Comparison of ENCODE assay signal across 16 cellular contexts in genomic region chr5:80607832-80608231, GRCh38. TPM values are rescaled to one million over a fixed set of nuclear protein-coding genes. Genes with fewer than 3 reads are reported as not detected.
DNase-seq lines count a peak whose midpoint lies in the region; ATAC-seq and TF ChIP-seq lines count a peak whose summit lies in the region.
"Had no signal": no experiment of that assay in that cellular context is flagged by ENCODE, and none has a peak within 500 bp of the region (broad histone marks: within the 10 kb centered on the region; RNA-seq: fewer than 3 reads in every experiment).

No MANE protein-coding gene starts in this region.

- H3K27me3 Mint-ChIP-seq in stimulated activated naive B cell treated with anti-CD40 and anti-IgM and Interleukin-4, amounts not matched to agents 10 μg/mL and 1 μg/mL and 100 μg/mL, for 72 hours, result no peaks in the 10 kb centered on the region

- no peak overlapping the region for H3K4me3 Mint-ChIP-seq in stimulated activated naive B cell treated with anti-CD40 and anti-IgM and Interleukin-4, amounts not matched to agents 10 μg/mL and 1 μg/mL and 100 μg/mL, for 72 hours
- H3K4me3 Mint-ChIP-seq: CD8-positive, alpha-beta T cell had no signal

- no peak for TF ChIP-seq CTCF in hepatocyte (IDR thresholded peaks at IDR 0.05; ENCODE audit: poor library complexity)

- no peak for DNase-seq in stimulated activated naive B cell treated with anti-CD40 and anti-IgM and Interleukin-4, amounts not matched to agents 10 μg/mL and 1 μg/mL and 100 μg/mL, for 72 hours
- DNase-seq in SK-N-DZ (ENCODE audit: low spot score) (no peak), hepatocyte (ENCODE audit: low spot score) (no peak), NCI-H1092 treated with DMSO at 0.1 percent for 48 hours (lab: John Stamatoyannopoulos, UW) (no peak)
- DNase-seq: activated CD8-positive, alpha-beta memory T cell treated with anti-CD3 and anti-CD28 coated beads, Interleukin-2, amount 50 U/mL, for 4 hours; CD8-positive, alpha-beta T cell; colonic mucosa; esophagus squamous epithelium; GM23248; hypothalamus; mammary epithelial cell; tibial artery had no signal

- H3K36me3 ChIP-seq in hepatocyte (replicated peaks; ENCODE audit: insufficient read depth, low read depth), result no peaks in the 10 kb centered on the region
- H3K36me3 ChIP-seq: colonic mucosa, esophagus squamous epithelium, tibial artery had no signal

- H3K4me1 ChIP-seq in hepatocyte (ENCODE audit: insufficient read depth), result no peaks in the 10 kb centered on the region
- H3K4me1 ChIP-seq: colonic mucosa, esophagus squamous epithelium, tibial artery had no signal

- no peak overlapping the region for H3K27ac ChIP-seq in hepatocyte
- H3K27ac ChIP-seq: colonic mucosa, esophagus squamous epithelium, GM23248, tibial artery had no signal

- H3K27ac Mint-ChIP-seq in stimulated activated naive B cell treated with anti-CD40 and anti-IgM and Interleukin-4, amounts not matched to agents 10 μg/mL and 1 μg/mL and 100 μg/mL, for 72 hours, result no peak overlapping the region
- H3K27ac Mint-ChIP-seq: CD8-positive, alpha-beta T cell had no signal

- no peaks in the 10 kb centered on the region for H3K9me2 ChIP-seq in hepatocyte (replicated peaks; ENCODE audit: insufficient read depth)

- H3K79me2 ChIP-seq in hepatocyte, result no peaks in the 10 kb centered on the region

- H2AFZ ChIP-seq in hepatocyte, result no peak overlapping the region
- H2AFZ ChIP-seq: GM23248 had no signal

- peak; percentile 83 for ATAC-seq in GM18907 (IDR thresholded peaks at IDR 0.05; ENCODE audit: unreplicated experiment)
- ATAC-seq in GM21515 (IDR thresholded peaks at IDR 0.05; ENCODE audit: unreplicated experiment), result peak; percentile 78
- ATAC-seq in HG03097 (IDR thresholded peaks at IDR 0.05; ENCODE audit: low FRiP score, unreplicated experiment), result peak; percentile 81
- ATAC-seq in stimulated activated naive B cell treated with anti-CD40 and anti-IgM and Interleukin-4, amounts not matched to agents 10 μg/mL and 1 μg/mL and 100 μg/mL, for 72 hours (replicated peaks), result peak; percentile 56 to 68
- ATAC-seq: CD8-positive, alpha-beta T cell had no signal

- no peaks in the 10 kb centered on the region for H3K27me3 ChIP-seq in hepatocyte
- H3K27me3 ChIP-seq: colonic mucosa, esophagus squamous epithelium, tibial artery had no signal

- H3K4me1 Mint-ChIP-seq in stimulated activated naive B cell treated with anti-CD40 and anti-IgM and Interleukin-4, amounts not matched to agents 10 μg/mL and 1 μg/mL and 100 μg/mL, for 72 hours, result peaks cover 0 to 2% of the 10 kb centered on the region in 2 donors

- H4K20me1 ChIP-seq in hepatocyte (ENCODE audit: insufficient read depth, poor library complexity, severe bottlenecking), result no peaks in the 10 kb centered on the region

- H3K4me2 ChIP-seq in hepatocyte, result no peak overlapping the region

- H3K4me3 ChIP-seq in hepatocyte, result no peak overlapping the region
- H3K4me3 ChIP-seq: colonic mucosa, esophagus squamous epithelium, GM23248, tibial artery had no signal

- peaks cover 0 to 4% of the 10 kb centered on the region in 2 donors for H3K9me3 Mint-ChIP-seq in stimulated activated naive B cell treated with anti-CD40 and anti-IgM and Interleukin-4, amounts not matched to agents 10 μg/mL and 1 μg/mL and 100 μg/mL, for 72 hours

- H3K9me3 ChIP-seq in hepatocyte (ENCODE audit: low read depth), result no peaks in the 10 kb centered on the region
- H3K9me3 ChIP-seq: colonic mucosa, esophagus squamous epithelium had no signal

- H3K36me3 Mint-ChIP-seq in stimulated activated naive B cell treated with anti-CD40 and anti-IgM and Interleukin-4, amounts not matched to agents 10 μg/mL and 1 μg/mL and 100 μg/mL, for 72 hours, result peaks cover 0 to 10% of the 10 kb centered on the region in 2 donors

RNA-seq across cellular contexts. Expression of gene ANKRD34B, which starts 37.8 kb away (rescaled TPM):
- 0.12 TPM in 1 of 2 replicates, not detected in the other for polyA plus RNA-seq in SK-N-DZ (2014; cell fraction: cytosol; rRNA removed)
- 0.04 TPM in 1 of 2 replicates, not detected in the other for polyA plus RNA-seq in SK-N-DZ (2014; cell fraction: nucleus; rRNA removed)
- total RNA-seq in hepatocyte, result not detected in 2 replicates
- not detected in 2 replicates for polyA plus RNA-seq in hepatocyte
- total RNA-seq: CD8-positive, alpha-beta T cell; colonic mucosa; esophagus squamous epithelium; GM23248; mammary epithelial cell; osteocyte had no signal
- polyA plus RNA-seq: GM23248, mammary epithelial cell had no signal

RNA-seq across cellular contexts. Expression of gene MSH3, which starts 46.6 kb away (rescaled TPM):
- 11.9 and 12.7 TPM in 2 replicates for polyA plus RNA-seq in SK-N-DZ (2014; cell fraction: cytosol; rRNA removed)
- polyA plus RNA-seq in SK-N-DZ (2014; cell fraction: nucleus; rRNA removed), result 5.7 and 6.8 TPM in 2 replicates
- total RNA-seq in hepatocyte, result 13.2 and 13.4 TPM in 2 replicates
- 8.1 TPM in 2 replicates for polyA plus RNA-seq in hepatocyte

RNA-seq across cellular contexts. Expression of gene DHFR, which starts 47.0 kb away (rescaled TPM):
- 196 and 221 TPM in 2 replicates for polyA plus RNA-seq in SK-N-DZ (2014; cell fraction: cytosol; rRNA removed)
- 81.9 and 86.3 TPM in 2 replicates for polyA plus RNA-seq in SK-N-DZ (2014; cell fraction: nucleus; rRNA removed)
- total RNA-seq in hepatocyte, result 20.8 and 26.5 TPM in 2 replicates
- polyA plus RNA-seq in hepatocyte, result 6.5 and 7.9 TPM in 2 replicates
